8 cellular contexts compared by ENCODE assay signal in genomic region chr1:101520302-101520701, GRCh38.
DNase-seq lines count a peak whose midpoint lies in the region; ATAC-seq, FAIRE-seq and TF ChIP-seq lines count a peak whose summit lies in the region.

No MANE protein-coding gene starts in this region.

- no peaks in the 10 kb centered on the region for H3K27me3 Mint-ChIP-seq in nephron (ENCODE audit: low read depth)

- dilution Hi-C loops in endothelial cell of umbilical vein (cut with MboI; ENCODE audit: extremely low pct_ligation_motif_present, low sequenced_read_pairs): no loop called here

- no peak for TF ChIP-seq POLR2A in Peyer's patch (IDR thresholded peaks at IDR 0.05)
- no peak for TF ChIP-seq POLR2A in endothelial cell of umbilical vein (IDR thresholded peaks at IDR 0.05; ENCODE audit: low read depth, low read length)

- TF ChIP-seq CTCF in A673 (conservative IDR thresholded peaks at IDR 0.05; ENCODE audit: low read depth, low read length) (peak; percentile 90), Peyer's patch (IDR thresholded peaks at IDR 0.05) (peak in 5 of 6 experiments; percentile 2 to 87 (median 84)), endothelial cell of umbilical vein (IDR thresholded peaks at IDR 0.05; ENCODE audit: extremely low read depth in 1 of 2, insufficient read depth in 1 of 2, low read depth in 1 of 2, low read length in 2 of 2) (peak; percentile 62 to 71), nephron (IDR thresholded peaks at IDR 0.05; ENCODE audit: unreplicated experiment in 3 of 3) (peak; percentile 65 to 88 (median 84))

- no peaks in the 10 kb centered on the region for H3K9me3 ChIP-seq in A673 (ENCODE audit: low read depth, low read length, poor library complexity, severe bottlenecking)
- H3K9me3 ChIP-seq in Peyer's patch: no peaks in the 10 kb centered on the region
- no peaks in the 10 kb centered on the region for H3K9me3 ChIP-seq in endothelial cell of umbilical vein (replicated peaks; ENCODE audit: control insufficient read depth, insufficient read depth, low read length)

- BruUV-seq in A673 (replicated peaks; lab: Mats Ljungman, UMichigan) (no TSS peak), endothelial cell of umbilical vein (replicated peaks; lab: Mats Ljungman, UMichigan) (no TSS peak)

- peaks cover 7% of the 10 kb centered on the region for H3K4me1 Mint-ChIP-seq in nephron
- no peaks in the 10 kb centered on the region for H3K4me1 Mint-ChIP-seq in stimulated activated effector memory CD8-positive, alpha-beta T cell treated with anti-CD3 and anti-CD28 coated beads, Interleukin-12 subunit alpha, Interleukin-12 subunit beta, amount 100 ng/mL, for 72 hours

- H3K9me1 ChIP-seq in endothelial cell of umbilical vein (replicated peaks; ENCODE audit: control insufficient read depth, extremely low read depth, insufficient read depth, low read length): no peaks in the 10 kb centered on the region

- no peak overlapping the region for H3K4me3 Mint-ChIP-seq in nephron
- no peak overlapping the region for H3K4me3 Mint-ChIP-seq in stimulated activated effector memory CD8-positive, alpha-beta T cell treated with anti-CD3 and anti-CD28 coated beads, Interleukin-12 subunit alpha, Interleukin-12 subunit beta, amount 100 ng/mL, for 72 hours

- CTCF ChIA-PET in A673 (lab: Charles Lee) (interaction anchor here (0.5 to 1.0 kb wide), 7 partner anchors 11 to 1994 kb away, joined by 3 to 4 read pairs (median 3); no protein-coding TSS in a partner anchor), endothelial cell of umbilical vein (lab: Charles Lee) (interaction anchor here (0.6 to 3.6 kb wide), 28 partner anchors 10 to 1997 kb away, joined by 3 to 46 read pairs (median 5); no protein-coding TSS in a partner anchor)

- H3K36me3 ChIP-seq in A673 (ENCODE audit: insufficient read depth, low read length, poor library complexity, severe bottlenecking): no peaks in the 10 kb centered on the region
- no peaks in the 10 kb centered on the region for H3K36me3 ChIP-seq in Peyer's patch
- no peaks in the 10 kb centered on the region for H3K36me3 ChIP-seq in endothelial cell of umbilical vein (ENCODE audit: control insufficient read depth in 2 of 2, extremely low read depth in 1 of 2, insufficient read depth in 2 of 2, low read length in 2 of 2)

- no peak overlapping the region for H3K27ac ChIP-seq in A673 (ENCODE audit: low read depth, low read length, poor library complexity, severe bottlenecking)
- H3K27ac ChIP-seq in Peyer's patch: no peak overlapping the region
- no peak overlapping the region for H3K27ac ChIP-seq in endothelial cell of umbilical vein (ENCODE audit: insufficient read depth, low read depth, low read length)

- ATAC-seq in GM21717 (IDR thresholded peaks at IDR 0.05; ENCODE audit: unreplicated experiment): peak; percentile 92
- ATAC-seq in stimulated activated effector memory CD8-positive, alpha-beta T cell treated with anti-CD3 and anti-CD28 coated beads, Interleukin-12 subunit alpha, Interleukin-12 subunit beta, amount 100 ng/mL, for 72 hours: no peak

- POLR2A ChIA-PET in A673 (lab: Charles Lee; ENCODE audit: low non-redundant PET): no interaction called here
- POLR2A ChIA-PET in endothelial cell of umbilical vein (lab: Charles Lee): no interaction called here

- DNase-seq in A673 (ENCODE audit: low spot score): peak; percentile 84
- peak; percentile 47 for DNase-seq in ELF-1 (ENCODE audit: low read depth, low spot score)
- DNase-seq in HT-29 (ENCODE audit: low spot score): peak; percentile 55
- DNase-seq in Peyer's patch: peak in 1 of 3 donors; percentile 60
- DNase-seq in endothelial cell of umbilical vein (ENCODE audit: low read depth, low spot score): peak; percentile 57
- DNase-seq in stimulated activated effector memory CD8-positive, alpha-beta T cell treated with anti-CD3 and anti-CD28 coated beads, Interleukin-12 subunit alpha, Interleukin-12 subunit beta, amount 100 ng/mL, for 72 hours (ENCODE audit: low spot score in 2 of 2): no peak

- H3K27ac Mint-ChIP-seq in nephron: peak overlapping the region in 2 of 3 experiments; percentile 16 to 37
- no peak overlapping the region for H3K27ac Mint-ChIP-seq in stimulated activated effector memory CD8-positive, alpha-beta T cell treated with anti-CD3 and anti-CD28 coated beads, Interleukin-12 subunit alpha, Interleukin-12 subunit beta, amount 100 ng/mL, for 72 hours

- intact Hi-C loops in A673 (cut with micrococcal nuclease; ENCODE audit: unreplicated experiment) (loop anchor here (1.0 to 10.0 kb wide), 4 partner anchors 244 to 1997 kb away; no protein-coding TSS in a partner anchor), endothelial cell of umbilical vein (cut with micrococcal nuclease) (loop anchor here (1.0 to 5.0 kb wide), 7 partner anchors 47 to 1997 kb away; no protein-coding TSS in a partner anchor)

- H3K4me2 ChIP-seq in endothelial cell of umbilical vein (ENCODE audit: insufficient read depth, low read length): no peak overlapping the region

- H3K9me3 Mint-ChIP-seq in nephron: peaks cover 3% of the 10 kb centered on the region
- H3K9me3 Mint-ChIP-seq in stimulated activated effector memory CD8-positive, alpha-beta T cell treated with anti-CD3 and anti-CD28 coated beads, Interleukin-12 subunit alpha, Interleukin-12 subunit beta, amount 100 ng/mL, for 72 hours: peaks cover 8% of the 10 kb centered on the region

- no peaks in the 10 kb centered on the region for H3K79me2 ChIP-seq in endothelial cell of umbilical vein (ENCODE audit: control insufficient read depth, insufficient read depth, low read length)

- H3K9ac ChIP-seq in endothelial cell of umbilical vein (replicated peaks; ENCODE audit: extremely low read depth, insufficient read depth, low read length): no peak overlapping the region

- peak; percentile 76 for FAIRE-seq in endothelial cell of umbilical vein (lab: Jason Lieb, UNC)

- H2AFZ ChIP-seq in endothelial cell of umbilical vein (ENCODE audit: low read depth, low read length): no peak overlapping the region

- H3K4me1 ChIP-seq in A673 (ENCODE audit: insufficient read depth, low read length, poor library complexity, severe bottlenecking) (peaks cover 2% of the 10 kb centered on the region), Peyer's patch (peaks cover 0 to 7% (median 0%) of the 10 kb centered on the region in 4 donors), endothelial cell of umbilical vein (ENCODE audit: control insufficient read depth, extremely low read depth, insufficient read depth, low read length) (no peaks in the 10 kb centered on the region)

- H3K27me3 ChIP-seq in A673 (replicated peaks; ENCODE audit: insufficient read depth, low read depth, low read length, poor library complexity): no peaks in the 10 kb centered on the region
- no peaks in the 10 kb centered on the region for H3K27me3 ChIP-seq in Peyer's patch
- H3K27me3 ChIP-seq in endothelial cell of umbilical vein (ENCODE audit: control insufficient read depth in 2 of 2, insufficient read depth in 2 of 2, low read length in 2 of 2): peaks cover 2 to 3% of the 10 kb centered on the region in 2 experiments

- H3K4me3 ChIP-seq in A673 (ENCODE audit: low read depth, low read length, poor library complexity, severe bottlenecking) (no peak overlapping the region), Peyer's patch (no peak overlapping the region), endothelial cell of umbilical vein (replicated peaks in 1 of 3; ENCODE audit: insufficient read depth in 1 of 3, low read depth in 1 of 3, low read length in 3 of 3) (no peak overlapping the region)

- no peaks in the 10 kb centered on the region for H3K36me3 Mint-ChIP-seq in nephron (ENCODE audit: low read depth)
- H3K36me3 Mint-ChIP-seq in stimulated activated effector memory CD8-positive, alpha-beta T cell treated with anti-CD3 and anti-CD28 coated beads, Interleukin-12 subunit alpha, Interleukin-12 subunit beta, amount 100 ng/mL, for 72 hours: no peaks in the 10 kb centered on the region

- H4K20me1 ChIP-seq in endothelial cell of umbilical vein (replicated peaks; ENCODE audit: control insufficient read depth, extremely low read depth, insufficient read depth, low read length): no peaks in the 10 kb centered on the region

TF ChIP-seq in endothelial cell of umbilical vein, 7 proteins besides CTCF, POLR2A, EP300 and RAD21:
- TF ChIP-seq GATA2 (IDR thresholded peaks at IDR 0.05; ENCODE audit: insufficient read depth, insufficient read length, low read depth, low read length) (no peak), MYC (IDR thresholded peaks at IDR 0.05; ENCODE audit: low read depth, low read length) (no peak), EZH2 (IDR thresholded peaks at IDR 0.05; ENCODE audit: borderline replicate concordance, low read depth, low read length, severe bottlenecking) (no peak), JUN (IDR thresholded peaks at IDR 0.05; ENCODE audit: borderline replicate concordance, insufficient read depth, insufficient read length, low read depth) (no peak), POLR2AphosphoS5 (IDR thresholded peaks at IDR 0.05; ENCODE audit: insufficient read depth, low read depth, low read length) (no peak), MAX (IDR thresholded peaks at IDR 0.05; ENCODE audit: insufficient read depth, insufficient read length) (no peak), FOS (IDR thresholded peaks at IDR 0.05; ENCODE audit: borderline replicate concordance, insufficient read depth, low read length) (no peak)

Comparison
In these comparisons a context has a peak if more than half of its experiments do, and no peak if none do; other contexts are left out.
1. DNase-seq: peak in A673 (single experiment), ELF-1 (single experiment), HT-29 (single experiment) and endothelial cell of umbilical vein (single experiment); none in stimulated activated effector memory CD8-positive, alpha-beta T cell treated with anti-CD3 and anti-CD28 coated beads, Interleukin-12 subunit alpha, Interleukin-12 subunit beta, amount 100 ng/mL, for 72 hours (0 of 2).
2. Peak in every context shown above with its lines, with median percentiles within 50 percentile points of each other: CTCF ChIP-seq.